Comparison of ENCODE assay signal across 4 cellular contexts in genomic region chr3:178207627-178208026, GRCh38.
DNase-seq lines count a peak whose midpoint lies in the region; ATAC-seq and TF ChIP-seq lines count a peak whose summit lies in the region.
"Not testable (repeated sequence)": the region's sequence is repeated elsewhere in the genome, so short reads cannot be mapped to it uniquely, and the experiment has no call there.

No MANE protein-coding gene starts in this region.

- peak overlapping the region; percentile 60 for H3K9ac ChIP-seq in HUES6 (ENCODE audit: low read length)
- H3K9ac ChIP-seq in endodermal cell (ENCODE audit: extremely low read depth, low read length, poor library complexity, severe bottlenecking), result peak overlapping the region; percentile 47
- not testable (repeated sequence) for H3K9ac ChIP-seq in trophoblast cell (ENCODE audit: low read length)

- not testable (repeated sequence) for H4K12ac ChIP-seq in trophoblast cell (ENCODE audit: low read depth, low read length)

- POLR2A ChIA-PET in WTC11 (lab: Charles Lee), result not testable (repeated sequence)

- not testable (repeated sequence) for H3K4me3 Mint-ChIP-seq in WTC11
- peak overlapping the region; percentile 24 for H3K4me3 Mint-ChIP-seq in endodermal cell

- H4K91ac ChIP-seq in trophoblast cell (ENCODE audit: low read depth, low read length), result peak overlapping the region; percentile 47

- H4K8ac ChIP-seq in trophoblast cell (ENCODE audit: low read depth, low read length), result not testable (repeated sequence)

- not testable (repeated sequence) for H3K4me2 ChIP-seq in trophoblast cell (ENCODE audit: low read length)

- 66 to 71% methylated on average over 6 to 9 of the region's 9 CpGs for WGBS in endodermal cell (ENCODE audit: insufficient coverage in 1 of 2, insufficient read length in 1 of 2), 2 experiments
- WGBS in trophoblast cell (ENCODE audit: extremely low coverage, insufficient coverage, insufficient read length), result no CpG with 5 or more reads among the region's 9 CpGs

- not testable (repeated sequence) for H3K18ac ChIP-seq in trophoblast cell (ENCODE audit: low read length)

- H3K4ac ChIP-seq in trophoblast cell (ENCODE audit: low read depth, low read length), result not testable (repeated sequence)

- not testable (repeated sequence) for ATAC-seq in WTC11

- H2AFZ ChIP-seq in trophoblast cell (ENCODE audit: insufficient read depth, low read length, poor library complexity), result not testable (repeated sequence)

- H2BK12ac ChIP-seq in trophoblast cell (ENCODE audit: low read length), result peak overlapping the region; percentile 40

- not testable (repeated sequence) for H3K23ac ChIP-seq in trophoblast cell (ENCODE audit: low read length)

- H3K36me3 Mint-ChIP-seq in WTC11; endodermal cell (ENCODE audit: low read depth): not testable (repeated sequence)

- not testable (repeated sequence) for H3K79me1 ChIP-seq in trophoblast cell (ENCODE audit: low read length)

- H3K27me3 Mint-ChIP-seq in WTC11 (ENCODE audit: low read depth); endodermal cell (ENCODE audit: insufficient read depth): not testable (repeated sequence)

- peak overlapping the region; percentile 43 for H2BK120ac ChIP-seq in trophoblast cell (ENCODE audit: insufficient read depth, low read length, poor library complexity)

- not testable (repeated sequence) for H3K36me3 ChIP-seq in HUES6 (ENCODE audit: control insufficient read depth, insufficient read depth, low read length); endodermal cell (ENCODE audit: control insufficient read depth, insufficient read depth, low read length); trophoblast cell (ENCODE audit: control insufficient read depth in 1 of 2, insufficient read depth in 2 of 2, low read length in 2 of 2)

- not testable (repeated sequence) for H3K9me3 Mint-ChIP-seq in WTC11, endodermal cell

- H2AK5ac ChIP-seq in trophoblast cell (ENCODE audit: low read length), result peak overlapping the region; percentile 37

- H3K27ac Mint-ChIP-seq in WTC11 (peak overlapping the region; percentile 15; the same call in 1 of the 2 replicates), endodermal cell (peak overlapping the region; percentile 86)

- CTCF ChIA-PET in WTC11 (lab: Charles Lee), result not testable (repeated sequence)

- H2BK5ac ChIP-seq in trophoblast cell (ENCODE audit: low read depth, low read length, poor library complexity), result not testable (repeated sequence)

- TF ChIP-seq CTCF in WTC11 (IDR thresholded peaks at IDR 0.05); endodermal cell (conservative IDR thresholded peaks at IDR 0.05): not testable (repeated sequence)

- peak overlapping the region; percentile 9; the same call in 1 of the 2 replicates for H3K4me3 ChIP-seq in HUES6 (ENCODE audit: low read depth, low read length)
- H3K4me3 ChIP-seq in endodermal cell (ENCODE audit: low read length); trophoblast cell (ENCODE audit: low read depth, low read length): not testable (repeated sequence)

- H3K27ac ChIP-seq in HUES6 (ENCODE audit: low read depth, low read length), result peak overlapping the region; percentile 65; the same call in 1 of the 2 replicates
- not testable (repeated sequence) for H3K27ac ChIP-seq in endodermal cell (ENCODE audit: low read depth, low read length); trophoblast cell (ENCODE audit: low read depth, low read length)

- H3K27me3 ChIP-seq in HUES6 (ENCODE audit: control insufficient read depth, insufficient read depth, low read length); endodermal cell (ENCODE audit: control insufficient read depth, insufficient read depth, low read length, poor library complexity, severe bottlenecking); trophoblast cell (ENCODE audit: insufficient read depth, low read length): not testable (repeated sequence)

- H3K14ac ChIP-seq in trophoblast cell (ENCODE audit: low read length), result not testable (repeated sequence)

- H3K9me3 ChIP-seq in HUES6 (ENCODE audit: control insufficient read depth, insufficient read depth, low read depth, low read length); endodermal cell (ENCODE audit: control insufficient read depth, low read length); trophoblast cell (ENCODE audit: insufficient read depth, low read depth, low read length): not testable (repeated sequence)

- H3K79me2 ChIP-seq in trophoblast cell (ENCODE audit: control insufficient read depth, insufficient read depth, low read length, poor library complexity), result not testable (repeated sequence)

- DNase-seq in WTC11 (ENCODE audit: low spot score); trophoblast cell: not testable (repeated sequence)
- peak; percentile 64 for DNase-seq in endodermal cell

- H3K4me1 ChIP-seq in HUES6 (ENCODE audit: control insufficient read depth, insufficient read depth, low read length) (peaks cover 23% of the 10 kb centered on the region), endodermal cell (ENCODE audit: control insufficient read depth, insufficient read depth, low read length) (peaks cover 21% of the 10 kb centered on the region), trophoblast cell (ENCODE audit: control insufficient read depth in 1 of 2, insufficient read depth in 2 of 2, low read length in 2 of 2) (peaks cover 9 to 12% of the 10 kb centered on the region in 2 experiments)

- peaks cover 39% of the 10 kb centered on the region for H3K4me1 Mint-ChIP-seq in WTC11
- H3K4me1 Mint-ChIP-seq in endodermal cell, result peaks cover 51% of the 10 kb centered on the region
